25 cellular contexts compared by ENCODE assay signal in genomic region chr19:1291761-1292418, GRCh38. TPM values are rescaled to one million over a fixed set of nuclear protein-coding genes. Genes with fewer than 3 reads are reported as not detected.
A peak's percentile ranks its signal among the peaks of the same experiment; 100 is the strongest.
DNase-seq lines count a peak whose midpoint lies in the region; ATAC-seq, FAIRE-seq and TF ChIP-seq lines count a peak whose summit lies in the region.
"Had no signal": no experiment of that assay in that cellular context is flagged by ENCODE, and none has a peak within 500 bp of the region (broad histone marks: within the 10 kb centered on the region; RNA-seq: fewer than 3 reads in every experiment).

No MANE protein-coding gene starts in this region.

- H3K9me2 ChIP-seq in PC-3 (replicated peaks; ENCODE audit: low read length): no peaks in the 10 kb centered on the region

- DNase-seq in GM18507 (ENCODE audit: extremely low spot score, insufficient read length, low read depth) (peak; percentile 29), PC-3 (no peak), right lobe of liver (peak in 2 of 3 donors; percentile 70 to 82), NOMO-1 treated with dmso at 0.1 percent for 144 hours (lab: John Stamatoyannopoulos, UW; ENCODE audit: unreplicated experiment) (no peak), T-cell (no peak)
- DNase-seq in activated CD8-positive, alpha-beta T cell treated with anti-CD3 and anti-CD28 coated beads, Interleukin-2, amount 10 ng/mL, durations not matched to agents 7 days and 5 days: no peak
- DNase-seq in activated CD4-positive, alpha-beta T cell treated with anti-CD3 and anti-CD28 coated beads for 48 hours: no peak
- DNase-seq: ACHN; activated CD4-positive, alpha-beta T cell treated with anti-CD3 and anti-CD28 coated beads, Interleukin-2, amount 50 U/mL, for 1 hour; activated gamma-delta T cell treated with Interleukin-2 at 50 U/mL for 16 hours; CD4-positive, CD25-positive, alpha-beta regulatory T cell; DMS79; KBM-7; midbrain; NCI-H1930; SHP77 treated with DMSO at 0.1 percent for 48 hours; stimulated activated CD4-positive, alpha-beta T cell treated with anti-CD3 and anti-CD28 coated beads, Interleukin-4, amount 100 ng/mL, for 24 hours had no signal

- TF ChIP-seq CTCF in PC-3 (conservative IDR thresholded peaks at IDR 0.05; ENCODE audit: low read depth, low read length): no peak
- no peak for TF ChIP-seq CTCF in right lobe of liver (IDR thresholded peaks at IDR 0.05)

- H2AFZ ChIP-seq in PC-3 (ENCODE audit: low read length): no peak overlapping the region

- H3K36me3 Mint-ChIP-seq in activated CD8-positive, alpha-beta T cell treated with anti-CD3 and anti-CD28 coated beads, Interleukin-2, amount 10 ng/mL, durations not matched to agents 7 days and 5 days (ENCODE audit: low read depth): no peaks in the 10 kb centered on the region
- H3K36me3 Mint-ChIP-seq in T-cell: no peaks in the 10 kb centered on the region
- H3K36me3 Mint-ChIP-seq: CD4-positive, CD25-positive, alpha-beta regulatory T cell had no signal

- H3K27ac ChIP-seq in BLaER1 (no peak overlapping the region), PC-3 (ENCODE audit: low read length) (no peak overlapping the region), right lobe of liver (no peak overlapping the region)
- H3K27ac ChIP-seq: cardiac muscle cell, epithelial cell of prostate, prostate gland, skin epidermis had no signal

- no peak overlapping the region for H3K27ac Mint-ChIP-seq in activated CD8-positive, alpha-beta T cell treated with anti-CD3 and anti-CD28 coated beads, Interleukin-2, amount 10 ng/mL, durations not matched to agents 7 days and 5 days
- no peak overlapping the region for H3K27ac Mint-ChIP-seq in T-cell
- H3K27ac Mint-ChIP-seq: CD4-positive, CD25-positive, alpha-beta regulatory T cell; T-helper 1 cell treated with Interleukin-12 subunit alpha and Interleukin-12 subunit beta and Interleukin-4 antibody, amounts not matched to agents 30 μg/mL and 1 μg/mL, for 36 hours had no signal

- H3K27me3 Mint-ChIP-seq in activated CD8-positive, alpha-beta T cell treated with anti-CD3 and anti-CD28 coated beads, Interleukin-2, amount 10 ng/mL, durations not matched to agents 7 days and 5 days (ENCODE audit: low read depth): peaks cover 7% of the 10 kb centered on the region
- H3K27me3 Mint-ChIP-seq in T-cell: peaks cover 15 to 44% of the 10 kb centered on the region in 2 donors

- H3K36me3 ChIP-seq in BLaER1: no peaks in the 10 kb centered on the region
- H3K36me3 ChIP-seq in PC-3 (ENCODE audit: low read depth, low read length): no peaks in the 10 kb centered on the region
- H3K36me3 ChIP-seq in right lobe of liver: no peaks in the 10 kb centered on the region
- H3K36me3 ChIP-seq: cardiac muscle cell, HAP-1, prostate gland had no signal

- H3K4me2 ChIP-seq in BLaER1 (peak overlapping the region; percentile 92), PC-3 (ENCODE audit: low read length) (peak overlapping the region; percentile 26; the same call in 1 of the 2 replicates)

- CTCF ChIA-PET in PC-3 (lab: Charles Lee) (interaction anchor here (0.7 kb wide), 1 partner anchor 118 kb away, joined by 16 read pairs; no protein-coding TSS in a partner anchor), T-cell (lab: Charles Lee) (no interaction called here)
- CTCF ChIA-PET in activated CD8-positive, alpha-beta T cell treated with anti-CD3 and anti-CD28 coated beads, Interleukin-2, amount 10 ng/mL, durations not matched to agents 7 days and 5 days (lab: Charles Lee): no interaction called here

- no peak overlapping the region for H3K9ac ChIP-seq in BLaER1
- H3K9ac ChIP-seq in PC-3 (ENCODE audit: low read length): no peak overlapping the region

- intact Hi-C loops in PC-3 (cut with micrococcal nuclease) (no loop called here), right lobe of liver (cut with DNase I) (loop anchor here in 1 of 2 donors (10.0 kb wide), 1 partner anchor 73 kb away; no protein-coding TSS in a partner anchor)

- TF ChIP-seq POLR2A in right lobe of liver (IDR thresholded peaks at IDR 0.05): no peak

- H3K4me3 ChIP-seq in BLaER1 (no peak overlapping the region), PC-3 (ENCODE audit: low read length) (no peak overlapping the region), right lobe of liver (no peak overlapping the region)
- H3K4me3 ChIP-seq: cardiac muscle cell, HAP-1, prostate gland, skin epidermis had no signal

- H3K4me1 ChIP-seq in BLaER1: peaks cover 85% of the 10 kb centered on the region
- H3K4me1 ChIP-seq in PC-3 (ENCODE audit: insufficient read depth, low read length): no peaks in the 10 kb centered on the region
- H3K4me1 ChIP-seq in right lobe of liver: peaks cover 0 to 19% (median 6%) of the 10 kb centered on the region in 4 donors
- H3K4me1 ChIP-seq: prostate gland had no signal

- H4K20me1 ChIP-seq in BLaER1 (peaks cover 91% of the 10 kb centered on the region), PC-3 (ENCODE audit: low read length) (no peaks in the 10 kb centered on the region)

- ATAC-seq in PC-3 (peak; percentile 19; the same call in 1 of the 2 replicates), right lobe of liver (peak; percentile 66 to 84 (median 78)), T-cell (replicated peaks in 1 of 4) (no peak)
- ATAC-seq in activated CD8-positive, alpha-beta T cell treated with anti-CD3 and anti-CD28 coated beads, Interleukin-2, amount 10 ng/mL, durations not matched to agents 7 days and 5 days: no peak

- FAIRE-seq in GM18507 (lab: Jason Lieb, UNC): peak; percentile 89
- FAIRE-seq: frontal cortex had no signal

- H3K4me1 Mint-ChIP-seq in activated CD8-positive, alpha-beta T cell treated with anti-CD3 and anti-CD28 coated beads, Interleukin-2, amount 10 ng/mL, durations not matched to agents 7 days and 5 days (ENCODE audit: low read depth): no peaks in the 10 kb centered on the region
- peaks cover 0 to 5% (median 0%) of the 10 kb centered on the region in 3 donors for H3K4me1 Mint-ChIP-seq in T-cell

- no peak overlapping the region for H3K4me3 Mint-ChIP-seq in activated CD8-positive, alpha-beta T cell treated with anti-CD3 and anti-CD28 coated beads, Interleukin-2, amount 10 ng/mL, durations not matched to agents 7 days and 5 days
- H3K4me3 Mint-ChIP-seq in T-cell: peak overlapping the region in 1 of 3 donors; percentile 36
- H3K4me3 Mint-ChIP-seq: T-helper 1 cell treated with Interleukin-12 subunit alpha and Interleukin-12 subunit beta and Interleukin-4 antibody, amounts not matched to agents 30 μg/mL and 1 μg/mL, for 36 hours had no signal

- 27% methylated on average over 13 of the region's 25 CpGs for WGBS in right lobe of liver (ENCODE audit: insufficient coverage, low coverage, low lambda C conversion rate, missing lambda C conversion rate)

- POLR2A ChIA-PET in PC-3 (lab: Charles Lee; ENCODE audit: unreplicated experiment) (interaction anchor here (0.7 kb wide), 1 partner anchor 23 kb away, joined by 5 read pairs; the partner anchor contains the start of gene CIRBP), T-cell (lab: Charles Lee) (no interaction called here)
- POLR2A ChIA-PET in activated CD8-positive, alpha-beta T cell treated with anti-CD3 and anti-CD28 coated beads, Interleukin-2, amount 10 ng/mL, durations not matched to agents 7 days and 5 days (lab: Charles Lee): no interaction called here

- BruUV-seq in PC-3 (replicated peaks; lab: Mats Ljungman, UMichigan): no TSS peak

- no peaks in the 10 kb centered on the region for H3K9me3 Mint-ChIP-seq in activated CD8-positive, alpha-beta T cell treated with anti-CD3 and anti-CD28 coated beads, Interleukin-2, amount 10 ng/mL, durations not matched to agents 7 days and 5 days (ENCODE audit: insufficient read depth)
- H3K9me3 Mint-ChIP-seq in T-cell: no peaks in the 10 kb centered on the region
- H3K9me3 Mint-ChIP-seq: CD4-positive, CD25-positive, alpha-beta regulatory T cell; T-helper 1 cell treated with Interleukin-12 subunit alpha and Interleukin-12 subunit beta and Interleukin-4 antibody, amounts not matched to agents 30 μg/mL and 1 μg/mL, for 36 hours had no signal

- H3F3A ChIP-seq in PC-3 (ENCODE audit: low read length, unreplicated experiment): no peaks in the 10 kb centered on the region

- H3K9me3 ChIP-seq in BLaER1: no peaks in the 10 kb centered on the region
- H3K9me3 ChIP-seq in PC-3 (ENCODE audit: low read length): no peaks in the 10 kb centered on the region
- H3K9me3 ChIP-seq in right lobe of liver: no peaks in the 10 kb centered on the region
- H3K9me3 ChIP-seq: HAP-1, prostate gland had no signal

- H3K79me2 ChIP-seq in PC-3 (ENCODE audit: low read length): no peaks in the 10 kb centered on the region

- peaks cover 73% of the 10 kb centered on the region for H3K27me3 ChIP-seq in BLaER1
- peaks cover 35% of the 10 kb centered on the region for H3K27me3 ChIP-seq in PC-3 (ENCODE audit: low read length)
- no peaks in the 10 kb centered on the region for H3K27me3 ChIP-seq in right lobe of liver

RNA-seq across cellular contexts. Expression of gene EFNA2, which starts 6.2 kb away (rescaled TPM):
- total RNA-seq in PC-3 (2014; rRNA removed): not detected in 2 replicates
- total RNA-seq in right lobe of liver: 10 to 100 TPM in 1 of 6 experiments, 1 to 10 TPM in 5; 4.2 to 10.3 (median 5.6) TPM
- not detected for total RNA-seq in activated CD8-positive, alpha-beta T cell treated with anti-CD3 and anti-CD28 coated beads, Interleukin-2, amount 10 ng/mL, durations not matched to agents 7 days and 5 days
- under 1 TPM in 1 of 5 donors, not detected in 4; 0.38 TPM for total RNA-seq in T-cell
- total RNA-seq: CD4-positive, CD25-positive, alpha-beta regulatory T cell; prostate gland had no signal

RNA-seq across cellular contexts. Expression of gene FAM174C, which starts 16.6 kb away (rescaled TPM):
- total RNA-seq in PC-3 (2014; rRNA removed) (110 and 133 TPM in 2 replicates), right lobe of liver (100 to 1,000 TPM in 1 of 6 experiments, 10 to 100 TPM in 5; 34.0 to 103 (median 43.8) TPM), T-cell (10 to 100 TPM; 42.1 to 69.8 (median 60.4) TPM)
- total RNA-seq in activated CD8-positive, alpha-beta T cell treated with anti-CD3 and anti-CD28 coated beads, Interleukin-2, amount 10 ng/mL, durations not matched to agents 7 days and 5 days: 10 to 100 TPM; 57.1 TPM

RNA-seq across cellular contexts. Expression of gene CIRBP, which starts 22.8 kb away (rescaled TPM):
- total RNA-seq in PC-3 (2014; rRNA removed): 136 and 197 TPM in 2 replicates
- total RNA-seq in right lobe of liver: 100 to 1,000 TPM in 2 of 6 experiments, 10 to 100 TPM in 4; 69.2 to 111 (median 89.5) TPM
- total RNA-seq in activated CD8-positive, alpha-beta T cell treated with anti-CD3 and anti-CD28 coated beads, Interleukin-2, amount 10 ng/mL, durations not matched to agents 7 days and 5 days: 100 to 1,000 TPM; 172 to 195 TPM
- total RNA-seq in T-cell: 100 to 1,000 TPM; 477 to 682 (median 657) TPM

RNA-seq across cellular contexts. Expression of gene MIDN, which starts 43.5 kb away (rescaled TPM):
- total RNA-seq in PC-3 (2014; rRNA removed) (17.3 and 41.8 TPM in 2 replicates), right lobe of liver (10 to 100 TPM; 22.3 to 55.1 (median 29.3) TPM), T-cell (100 to 1,000 TPM in 1 of 5 donors, 10 to 100 TPM in 4; 54.0 to 161 (median 66.9) TPM)
- total RNA-seq in activated CD8-positive, alpha-beta T cell treated with anti-CD3 and anti-CD28 coated beads, Interleukin-2, amount 10 ng/mL, durations not matched to agents 7 days and 5 days: 10 to 100 TPM; 88.4 to 94.3 TPM

RNA-seq across cellular contexts. Expression of gene ATP5F1D, which starts 50.3 kb away (rescaled TPM):
- total RNA-seq in PC-3 (2014; rRNA removed) (102 and 187 TPM in 2 replicates), right lobe of liver (100 to 1,000 TPM in 5 of 6 experiments, 10 to 100 TPM in 1; 98.1 to 240 (median 137) TPM), T-cell (100 to 1,000 TPM; 117 to 233 (median 155) TPM)
- 100 to 1,000 TPM; 209 to 222 TPM for total RNA-seq in activated CD8-positive, alpha-beta T cell treated with anti-CD3 and anti-CD28 coated beads, Interleukin-2, amount 10 ng/mL, durations not matched to agents 7 days and 5 days

Comparison
In these comparisons a context has a peak if more than half of its experiments do, and no peak if none do; other contexts are left out.
1. DNase-seq: peak in GM18507 (single experiment) and right lobe of liver (2 of 3); none in PC-3 (single experiment), NOMO-1 treated with dmso at 0.1 percent for 144 hours (single experiment), activated CD8-positive, alpha-beta T cell treated with anti-CD3 and anti-CD28 coated beads, Interleukin-2, amount 10 ng/mL, durations not matched to agents 7 days and 5 days (single experiment), activated CD4-positive, alpha-beta T cell treated with anti-CD3 and anti-CD28 coated beads for 48 hours (single experiment) and T-cell (0 of 34).
2. ATAC-seq: peak in PC-3 (single experiment) and right lobe of liver (4 of 4); none in activated CD8-positive, alpha-beta T cell treated with anti-CD3 and anti-CD28 coated beads, Interleukin-2, amount 10 ng/mL, durations not matched to agents 7 days and 5 days (single experiment) and T-cell (0 of 4).